ENCODE assay signal across 1 cellular context in genomic region chr6:84546427-84546914, GRCh38.
TF ChIP-seq lines count a peak whose summit lies in the region.

No MANE protein-coding gene starts in this region.

TF ChIP-seq in GM12878, 131 proteins besides CTCF, POLR2A, EP300 and RAD21 (continued from another document and continues in another):
- peak; percentile 78 for TF ChIP-seq MLLT1 (IDR thresholded peaks at IDR 0.05)
- TF ChIP-seq SIN3A (IDR thresholded peaks at IDR 0.05; ENCODE audit: low read depth, low read length) = no peak
- peak; percentile 22; the same call in 1 of the 2 replicates for TF ChIP-seq TCF12 (IDR thresholded peaks at IDR 0.05; ENCODE audit: low read depth, low read length)
- TF ChIP-seq ZNF207 (IDR thresholded peaks at IDR 0.05; ENCODE audit: borderline replicate concordance) = peak; percentile 83; the same call in 1 of the 2 replicates
- no peak for TF ChIP-seq SRF (IDR thresholded peaks at IDR 0.05; ENCODE audit: low read depth in 2 of 2, low read length in 2 of 2)
- peak; percentile 76 for TF ChIP-seq ATF7 (IDR thresholded peaks at IDR 0.05; ENCODE audit: low read depth)
- no peak for TF ChIP-seq NFIC (IDR thresholded peaks at IDR 0.05; ENCODE audit: low read depth, low read length)
- no peak for TF ChIP-seq ZNF384 (IDR thresholded peaks at IDR 0.05; ENCODE audit: borderline replicate concordance, low read depth, low read length)
- TF ChIP-seq STAT1 (conservative IDR thresholded peaks at IDR 0.05) = no peak
- TF ChIP-seq LARP7 (IDR thresholded peaks at IDR 0.05) = no peak
- TF ChIP-seq NR2C1 (IDR thresholded peaks at IDR 0.05) = no peak
- no peak for TF ChIP-seq MAX (IDR thresholded peaks at IDR 0.05; ENCODE audit: low read depth, low read length)
- no peak for TF ChIP-seq YBX1 (IDR thresholded peaks at IDR 0.05)
- no peak for TF ChIP-seq ZBTB40 (IDR thresholded peaks at IDR 0.05; ENCODE audit: borderline replicate concordance)
- TF ChIP-seq MEF2A (IDR thresholded peaks at IDR 0.05; ENCODE audit: insufficient read depth, low read depth, low read length) = no peak
- no peak for TF ChIP-seq RELA (IDR thresholded peaks at IDR 0.05; ENCODE audit: borderline replicate concordance, partially characterized antibody)
- no peak for TF ChIP-seq E4F1 (IDR thresholded peaks at IDR 0.05; ENCODE audit: borderline replicate concordance, partially characterized antibody)
- TF ChIP-seq TARDBP (IDR thresholded peaks at IDR 0.05; ENCODE audit: borderline replicate concordance) = no peak
- no peak for TF ChIP-seq IRF4 (IDR thresholded peaks at IDR 0.05; ENCODE audit: low read depth, low read length)
- no peak for TF ChIP-seq POLR2AphosphoS5 (IDR thresholded peaks at IDR 0.05; ENCODE audit: low read length)
- TF ChIP-seq NFYA (IDR thresholded peaks at IDR 0.05; ENCODE audit: borderline replicate concordance, low read depth, low read length) = no peak
- TF ChIP-seq SREBF1 (IDR thresholded peaks at IDR 0.05; ENCODE audit: low read length) = no peak
- no peak for TF ChIP-seq RB1 (IDR thresholded peaks at IDR 0.05; ENCODE audit: borderline replicate concordance)
- no peak for TF ChIP-seq ZNF592 (IDR thresholded peaks at IDR 0.05)
- no peak for TF ChIP-seq CEBPZ (IDR thresholded peaks at IDR 0.05; ENCODE audit: low read depth, low read length)
- TF ChIP-seq REST (IDR thresholded peaks at IDR 0.05; ENCODE audit: low read depth, low read length) = no peak
- no peak for TF ChIP-seq TAF1 (IDR thresholded peaks at IDR 0.05; ENCODE audit: borderline replicate concordance, low read depth, low read length)
- TF ChIP-seq ESRRA (IDR thresholded peaks at IDR 0.05; ENCODE audit: low read length) = no peak
- peak; percentile 91 to 93 for TF ChIP-seq BHLHE40 (IDR thresholded peaks at IDR 0.05; ENCODE audit: borderline replicate concordance in 1 of 2, low read depth in 2 of 2, low read length in 1 of 2)
- TF ChIP-seq MEF2B (IDR thresholded peaks at IDR 0.05; ENCODE audit: partially characterized antibody, poor library complexity, severe bottlenecking) = peak; percentile 85
- peak; percentile 57; the same call in 1 of the 3 replicates for TF ChIP-seq POU2F2 (IDR thresholded peaks at IDR 0.05; ENCODE audit: borderline replicate concordance, low read depth, low read length)
- TF ChIP-seq ZBTB11 (CRISPR knock-in tag; IDR thresholded peaks at IDR 0.05) = no peak
- no peak for TF ChIP-seq ZSCAN29 (IDR thresholded peaks at IDR 0.05)
- no peak for TF ChIP-seq SUPT20H (IDR thresholded peaks at IDR 0.05; ENCODE audit: borderline replicate concordance, control insufficient read depth, low read depth, low read length)
- TF ChIP-seq JUNB (IDR thresholded peaks at IDR 0.05) = no peak
- no peak for TF ChIP-seq POLR2AphosphoS2 (IDR thresholded peaks at IDR 0.05; ENCODE audit: low read depth, low read length)
